2 cellular contexts compared by ENCODE assay signal in genomic region chr11:47352556-47352955, GRCh38.
TF ChIP-seq lines count a peak whose summit lies in the region.

Gene MYBPC3, minus strand, starts transcription at chr11:47352702. Its CDS starts 55 bp downstream, at chr11:47352647.

TF ChIP-seq in GM23338, 12 proteins besides CTCF, POLR2A, EP300 and RAD21:
- TF ChIP-seq, protein P1, sequence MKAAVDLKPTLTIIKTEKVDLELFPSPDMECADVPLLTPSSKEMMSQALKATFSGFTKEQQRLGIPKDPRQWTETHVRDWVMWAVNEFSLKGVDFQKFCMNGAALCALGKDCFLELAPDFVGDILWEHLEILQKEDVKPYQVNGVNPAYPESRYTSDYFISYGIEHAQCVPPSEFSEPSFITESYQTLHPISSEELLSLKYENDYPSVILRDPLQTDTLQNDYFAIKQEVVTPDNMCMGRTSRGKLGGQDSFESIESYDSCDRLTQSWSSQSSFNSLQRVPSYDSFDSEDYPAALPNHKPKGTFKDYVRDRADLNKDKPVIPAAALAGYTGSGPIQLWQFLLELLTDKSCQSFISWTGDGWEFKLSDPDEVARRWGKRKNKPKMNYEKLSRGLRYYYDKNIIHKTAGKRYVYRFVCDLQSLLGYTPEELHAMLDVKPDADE (IDR thresholded peaks at IDR 0.05), result no peak
- no peak for TF ChIP-seq EZH2phosphoT487 (IDR thresholded peaks at IDR 0.05; ENCODE audit: unreplicated experiment)
- TF ChIP-seq ZNF331 (CRISPR knock-in tag; IDR thresholded peaks at IDR 0.05; ENCODE audit: low read depth), result no peak
- TF ChIP-seq JUNB (IDR thresholded peaks at IDR 0.05; ENCODE audit: unreplicated experiment), result no peak
- no peak for TF ChIP-seq STAT1 (IDR thresholded peaks at IDR 0.05; ENCODE audit: unreplicated experiment)
- no peak for TF ChIP-seq CREB1 (CRISPR knock-in tag; IDR thresholded peaks at IDR 0.05; ENCODE audit: low read depth)
- no peak for TF ChIP-seq EZH2 (IDR thresholded peaks at IDR 0.05; ENCODE audit: low read depth, unreplicated experiment)
- TF ChIP-seq NANOG (IDR thresholded peaks at IDR 0.05; ENCODE audit: borderline replicate concordance), result no peak
- TF ChIP-seq, protein P2, sequence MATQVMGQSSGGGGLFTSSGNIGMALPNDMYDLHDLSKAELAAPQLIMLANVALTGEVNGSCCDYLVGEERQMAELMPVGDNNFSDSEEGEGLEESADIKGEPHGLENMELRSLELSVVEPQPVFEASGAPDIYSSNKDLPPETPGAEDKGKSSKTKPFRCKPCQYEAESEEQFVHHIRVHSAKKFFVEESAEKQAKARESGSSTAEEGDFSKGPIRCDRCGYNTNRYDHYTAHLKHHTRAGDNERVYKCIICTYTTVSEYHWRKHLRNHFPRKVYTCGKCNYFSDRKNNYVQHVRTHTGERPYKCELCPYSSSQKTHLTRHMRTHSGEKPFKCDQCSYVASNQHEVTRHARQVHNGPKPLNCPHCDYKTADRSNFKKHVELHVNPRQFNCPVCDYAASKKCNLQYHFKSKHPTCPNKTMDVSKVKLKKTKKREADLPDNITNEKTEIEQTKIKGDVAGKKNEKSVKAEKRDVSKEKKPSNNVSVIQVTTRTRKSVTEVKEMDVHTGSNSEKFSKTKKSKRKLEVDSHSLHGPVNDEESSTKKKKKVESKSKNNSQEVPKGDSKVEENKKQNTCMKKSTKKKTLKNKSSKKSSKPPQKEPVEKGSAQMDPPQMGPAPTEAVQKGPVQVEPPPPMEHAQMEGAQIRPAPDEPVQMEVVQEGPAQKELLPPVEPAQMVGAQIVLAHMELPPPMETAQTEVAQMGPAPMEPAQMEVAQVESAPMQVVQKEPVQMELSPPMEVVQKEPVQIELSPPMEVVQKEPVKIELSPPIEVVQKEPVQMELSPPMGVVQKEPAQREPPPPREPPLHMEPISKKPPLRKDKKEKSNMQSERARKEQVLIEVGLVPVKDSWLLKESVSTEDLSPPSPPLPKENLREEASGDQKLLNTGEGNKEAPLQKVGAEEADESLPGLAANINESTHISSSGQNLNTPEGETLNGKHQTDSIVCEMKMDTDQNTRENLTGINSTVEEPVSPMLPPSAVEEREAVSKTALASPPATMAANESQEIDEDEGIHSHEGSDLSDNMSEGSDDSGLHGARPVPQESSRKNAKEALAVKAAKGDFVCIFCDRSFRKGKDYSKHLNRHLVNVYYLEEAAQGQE (IDR thresholded peaks at IDR 0.05; ENCODE audit: unreplicated experiment), result no peak
- no peak for TF ChIP-seq ZNF114 (CRISPR knock-in tag; IDR thresholded peaks at IDR 0.05)
- no peak for TF ChIP-seq POLR2AphosphoS5 (IDR thresholded peaks at IDR 0.05; ENCODE audit: low read depth)
- TF ChIP-seq, protein P3, sequence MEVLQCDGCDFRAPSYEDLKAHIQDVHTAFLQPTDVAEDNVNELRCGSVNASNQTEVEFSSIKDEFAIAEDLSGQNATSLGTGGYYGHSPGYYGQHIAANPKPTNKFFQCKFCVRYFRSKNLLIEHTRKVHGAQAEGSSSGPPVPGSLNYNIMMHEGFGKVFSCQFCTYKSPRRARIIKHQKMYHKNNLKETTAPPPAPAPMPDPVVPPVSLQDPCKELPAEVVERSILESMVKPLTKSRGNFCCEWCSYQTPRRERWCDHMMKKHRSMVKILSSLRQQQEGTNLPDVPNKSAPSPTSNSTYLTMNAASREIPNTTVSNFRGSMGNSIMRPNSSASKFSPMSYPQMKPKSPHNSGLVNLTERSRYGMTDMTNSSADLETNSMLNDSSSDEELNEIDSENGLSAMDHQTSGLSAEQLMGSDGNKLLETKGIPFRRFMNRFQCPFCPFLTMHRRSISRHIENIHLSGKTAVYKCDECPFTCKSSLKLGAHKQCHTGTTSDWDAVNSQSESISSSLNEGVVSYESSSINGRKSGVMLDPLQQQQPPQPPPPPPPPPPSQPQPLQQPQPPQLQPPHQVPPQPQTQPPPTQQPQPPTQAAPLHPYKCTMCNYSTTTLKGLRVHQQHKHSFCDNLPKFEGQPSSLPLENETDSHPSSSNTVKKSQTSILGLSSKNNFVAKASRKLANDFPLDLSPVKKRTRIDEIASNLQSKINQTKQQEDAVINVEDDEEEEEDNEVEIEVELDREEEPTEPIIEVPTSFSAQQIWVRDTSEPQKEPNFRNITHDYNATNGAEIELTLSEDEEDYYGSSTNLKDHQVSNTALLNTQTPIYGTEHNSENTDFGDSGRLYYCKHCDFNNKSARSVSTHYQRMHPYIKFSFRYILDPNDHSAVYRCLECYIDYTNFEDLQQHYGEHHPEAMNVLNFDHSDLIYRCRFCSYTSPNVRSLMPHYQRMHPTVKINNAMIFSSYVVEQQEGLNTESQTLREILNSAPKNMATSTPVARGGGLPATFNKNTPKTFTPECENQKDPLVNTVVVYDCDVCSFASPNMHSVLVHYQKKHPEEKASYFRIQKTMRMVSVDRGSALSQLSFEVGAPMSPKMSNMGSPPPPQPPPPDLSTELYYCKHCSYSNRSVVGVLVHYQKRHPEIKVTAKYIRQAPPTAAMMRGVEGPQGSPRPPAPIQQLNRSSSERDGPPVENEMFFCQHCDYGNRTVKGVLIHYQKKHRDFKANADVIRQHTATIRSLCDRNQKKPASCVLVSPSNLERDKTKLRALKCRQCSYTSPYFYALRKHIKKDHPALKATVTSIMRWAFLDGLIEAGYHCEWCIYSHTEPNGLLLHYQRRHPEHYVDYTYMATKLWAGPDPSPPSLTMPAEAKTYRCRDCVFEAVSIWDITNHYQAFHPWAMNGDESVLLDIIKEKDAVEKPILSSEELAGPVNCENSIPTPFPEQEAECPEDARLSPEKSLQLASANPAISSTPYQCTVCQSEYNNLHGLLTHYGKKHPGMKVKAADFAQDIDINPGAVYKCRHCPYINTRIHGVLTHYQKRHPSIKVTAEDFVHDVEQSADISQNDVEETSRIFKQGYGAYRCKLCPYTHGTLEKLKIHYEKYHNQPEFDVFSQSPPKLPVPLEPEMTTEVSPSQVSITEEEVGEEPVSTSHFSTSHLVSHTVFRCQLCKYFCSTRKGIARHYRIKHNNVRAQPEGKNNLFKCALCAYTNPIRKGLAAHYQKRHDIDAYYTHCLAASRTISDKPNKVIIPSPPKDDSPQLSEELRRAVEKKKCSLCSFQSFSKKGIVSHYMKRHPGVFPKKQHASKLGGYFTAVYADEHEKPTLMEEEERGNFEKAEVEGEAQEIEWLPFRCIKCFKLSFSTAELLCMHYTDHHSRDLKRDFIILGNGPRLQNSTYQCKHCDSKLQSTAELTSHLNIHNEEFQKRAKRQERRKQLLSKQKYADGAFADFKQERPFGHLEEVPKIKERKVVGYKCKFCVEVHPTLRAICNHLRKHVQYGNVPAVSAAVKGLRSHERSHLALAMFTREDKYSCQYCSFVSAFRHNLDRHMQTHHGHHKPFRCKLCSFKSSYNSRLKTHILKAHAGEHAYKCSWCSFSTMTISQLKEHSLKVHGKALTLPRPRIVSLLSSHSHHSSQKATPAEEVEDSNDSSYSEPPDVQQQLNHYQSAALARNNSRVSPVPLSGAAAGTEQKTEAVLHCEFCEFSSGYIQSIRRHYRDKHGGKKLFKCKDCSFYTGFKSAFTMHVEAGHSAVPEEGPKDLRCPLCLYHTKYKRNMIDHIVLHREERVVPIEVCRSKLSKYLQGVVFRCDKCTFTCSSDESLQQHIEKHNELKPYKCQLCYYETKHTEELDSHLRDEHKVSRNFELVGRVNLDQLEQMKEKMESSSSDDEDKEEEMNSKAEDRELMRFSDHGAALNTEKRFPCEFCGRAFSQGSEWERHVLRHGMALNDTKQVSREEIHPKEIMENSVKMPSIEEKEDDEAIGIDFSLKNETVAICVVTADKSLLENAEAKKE (CRISPR knock-in tag; IDR thresholded peaks at IDR 0.05), result no peak

TF ChIP-seq in H1, 55 proteins besides CTCF, POLR2A, EP300 and RAD21:
- TF ChIP-seq CTBP2 (IDR thresholded peaks at IDR 0.05; ENCODE audit: borderline replicate concordance, insufficient read depth, insufficient read length, low read length) (no peak), BCL11A (IDR thresholded peaks at IDR 0.05; ENCODE audit: low read depth in 2 of 2, low read length in 2 of 2) (no peak), TEAD4 (IDR thresholded peaks at IDR 0.05; ENCODE audit: low read depth, low read length) (no peak), YY1 (IDR thresholded peaks at IDR 0.05; ENCODE audit: low read depth, low read length) (no peak), GABPA (IDR thresholded peaks at IDR 0.05; ENCODE audit: borderline replicate concordance, insufficient read depth, low read length) (no peak), JUND (IDR thresholded peaks at IDR 0.05; ENCODE audit: low read length) (no peak)
TF ChIP-seq in H1: peak in this region for 0.
